ENCODE assay signal across 9 cellular contexts in genomic region chr14:67599698-67600561, GRCh38. TPM values are rescaled to one million over a fixed set of nuclear protein-coding genes. Genes with fewer than 3 reads are reported as not detected.
A peak's percentile ranks its signal among the peaks of the same experiment; 100 is the strongest.
DNase-seq lines count a peak whose midpoint lies in the region; ATAC-seq, FAIRE-seq and TF ChIP-seq lines count a peak whose summit lies in the region.
"Had no signal": no experiment of that assay in that cellular context is flagged by ENCODE, and none has a peak within 500 bp of the region (broad histone marks: within the 10 kb centered on the region; RNA-seq: fewer than 3 reads in every experiment).

Gene PIGH (minus strand): TSS chr14:67600268. CDS start chr14:67600203, 65 bp downstream.

- peak within 1 kb of the TSS; percentile 93 for H2AFZ ChIP-seq in keratinocyte (ENCODE audit: control insufficient read depth, low read length)

- no peaks in the 10 kb centered on the region for H4K20me1 ChIP-seq in keratinocyte (ENCODE audit: control insufficient read depth, extremely low read depth, insufficient read depth, low read length)

- H3K27ac ChIP-seq in keratinocyte (ENCODE audit: control insufficient read depth, insufficient read depth, low read length): peak within 1 kb of the TSS; percentile 56

- FAIRE-seq in keratinocyte (lab: Jason Lieb, UNC): peak; percentile 34
- FAIRE-seq: colon had no signal

- TF ChIP-seq CTCF in AG09309 (IDR thresholded peaks at IDR 0.05; ENCODE audit: control insufficient read depth, insufficient read depth, low read depth, low read length, missing control alignments) (peak; percentile 51), keratinocyte (optimal IDR thresholded peaks at IDR 0.05 in 1 of 3, IDR thresholded peaks at IDR 0.05 in 1 of 3, conservative IDR thresholded peaks at IDR 0.05 in 1 of 3; ENCODE audit: extremely low read depth in 1 of 3, insufficient read depth in 2 of 3, low read length in 3 of 3) (peak; percentile 56 to 80 (median 65))

- H3K79me2 ChIP-seq in keratinocyte (ENCODE audit: control insufficient read depth, insufficient read depth, low read length): peaks cover 13% of the 10 kb centered on the region

- H3K36me3 ChIP-seq in keratinocyte (ENCODE audit: control insufficient read depth in 2 of 2, extremely low read depth in 1 of 2, insufficient read depth in 2 of 2, low read length in 2 of 2): no peaks in the 10 kb centered on the region

- ATAC-seq in GM18873 (IDR thresholded peaks at IDR 0.05; ENCODE audit: low FRiP score, unreplicated experiment): peak; percentile 73
- ATAC-seq in HG03135 (IDR thresholded peaks at IDR 0.05; ENCODE audit: unreplicated experiment): peak; percentile 94

- no peak for DNase-seq in AG09309 (ENCODE audit: low read depth)
- DNase-seq in NCI-H446 (lab: John Stamatoyannopoulos, UW): peak; percentile 81 to 90
- DNase-seq in activated CD4-positive, CD25-positive, alpha-beta regulatory T cell treated with anti-CD3 and anti-CD28 coated beads, Interleukin-2, amount 50 U/mL, for 72 hours: peak; percentile 95
- DNase-seq in cerebellar cortex (ENCODE audit: low spot score): peak; percentile 86
- DNase-seq in keratinocyte (ENCODE audit: low read depth, low spot score): no peak
- peak; percentile 96 for DNase-seq in stimulated activated CD4-positive, alpha-beta T cell treated with anti-CD3 and anti-CD28 coated beads, Interleukin-15, amount 100 ng/mL, for 24 hours

- no peaks in the 10 kb centered on the region for H3K27me3 ChIP-seq in keratinocyte (ENCODE audit: control insufficient read depth, extremely low read depth, insufficient read depth, low read length)

- dilution Hi-C loops in keratinocyte (cut with MboI; ENCODE audit: extremely low pct_ligation_motif_present, low sequenced_read_pairs): no loop called here

- peak within 1 kb of the TSS; percentile 80 for H3K4me2 ChIP-seq in keratinocyte (ENCODE audit: control insufficient read depth, extremely low read depth, insufficient read depth, low read depth, low read length)

- no peaks in the 10 kb centered on the region for H3K9me1 ChIP-seq in keratinocyte (ENCODE audit: control insufficient read depth, extremely low read depth, insufficient read depth, low read length)

- H3K9me3 ChIP-seq in keratinocyte (ENCODE audit: control insufficient read depth, low read depth, low read length): no peaks in the 10 kb centered on the region

- H3K4me3 ChIP-seq in AG09309 (ENCODE audit: control insufficient read depth, low read depth, low read length) (peak within 1 kb of the TSS; percentile 94), keratinocyte (ENCODE audit: control insufficient read depth in 2 of 3, extremely low read depth in 1 of 3, insufficient read depth in 2 of 3, low read depth in 1 of 3, low read length in 3 of 3) (peak within 1 kb of the TSS; percentile 65 to 98 (median 85))

- peak within 1 kb of the TSS; percentile 82 for H3K9ac ChIP-seq in keratinocyte (ENCODE audit: control insufficient read depth, extremely low read depth, insufficient read depth, low read length)

- H3K4me1 ChIP-seq in keratinocyte (ENCODE audit: control insufficient read depth, extremely low read depth, insufficient read depth, low read length): peaks cover 13% of the 10 kb centered on the region

RNA-seq across cellular contexts. Expression of gene PIGH, which starts in this region (rescaled TPM):
- 24.3 to 29.9 TPM (median 29.0 TPM) in 3 replicates for polyA plus RNA-seq in keratinocyte
- 12.4 TPM for polyA plus RNA-seq in keratinocyte (2011; ENCODE audit: low read depth)
- 30.1 and 33.4 TPM in 2 replicates for polyA plus RNA-seq in keratinocyte (2011; cell fraction: cytosol; rRNA removed)
- polyA plus RNA-seq in keratinocyte (2011; cell fraction: nucleus; rRNA removed): 39.1 and 41.1 TPM in 2 replicates
- polyA plus RNA-seq in keratinocyte (2012; ENCODE audit: low replicate concordance): 15.4 and 24.0 TPM in 2 replicates
- 3.8 to 13.5 TPM (median 9.0 TPM) in 3 replicates for polyA minus RNA-seq in keratinocyte
- polyA minus RNA-seq in keratinocyte (2011; cell fraction: cytosol; rRNA and poly(A)+ RNA removed): 24.7 TPM
- polyA minus RNA-seq in keratinocyte (2011; cell fraction: nucleus; rRNA and poly(A)+ RNA removed): 5.5 and 6.4 TPM in 2 replicates

Comparison
In these comparisons a context has a peak if more than half of its experiments do, and no peak if none do; other contexts are left out.
1. DNase-seq: peak in NCI-H446 (2 of 2), activated CD4-positive, CD25-positive, alpha-beta regulatory T cell treated with anti-CD3 and anti-CD28 coated beads, Interleukin-2, amount 50 U/mL, for 72 hours (single experiment), cerebellar cortex (single experiment) and stimulated activated CD4-positive, alpha-beta T cell treated with anti-CD3 and anti-CD28 coated beads, Interleukin-15, amount 100 ng/mL, for 24 hours (single experiment); none in AG09309 (single experiment) and keratinocyte (single experiment).